1 cellular context compared by ENCODE assay signal in genomic region chr2:120938132-120938771, GRCh38.
TF ChIP-seq lines count a peak whose summit lies in the region.

No MANE protein-coding gene starts in this region.

TF ChIP-seq in HepG2, 621 proteins besides CTCF, POLR2A, EP300 and RAD21 (continued from another document):
- TF ChIP-seq PATZ1 (CRISPR knock-in tag; IDR thresholded peaks at IDR 0.05) = 0 out of 2 replicates have a peak, but pooled peaks have one; percentile 31
- TF ChIP-seq CHD4 (IDR thresholded peaks at IDR 0.05; ENCODE audit: borderline replicate concordance, low read length) = no peak
- TF ChIP-seq TIGD3 (CRISPR knock-in tag; IDR thresholded peaks at IDR 0.05; ENCODE audit: borderline replicate concordance) = no peak
- no peak for TF ChIP-seq RBFOX2 (IDR thresholded peaks at IDR 0.05; ENCODE audit: low read depth, low read length)
- no peak for TF ChIP-seq BCL6 (CRISPR knock-in tag; IDR thresholded peaks at IDR 0.05)
- no peak for TF ChIP-seq HOXA5 (CRISPR knock-in tag; IDR thresholded peaks at IDR 0.05)
- TF ChIP-seq ZNF629 (CRISPR knock-in tag; conservative IDR thresholded peaks at IDR 0.05) = no peak
- TF ChIP-seq ZNF225 (CRISPR knock-in tag; IDR thresholded peaks at IDR 0.05) = no peak
- TF ChIP-seq ZFP37 (CRISPR knock-in tag; IDR thresholded peaks at IDR 0.05; ENCODE audit: borderline replicate concordance) = no peak
- TF ChIP-seq TOPORS (CRISPR knock-in tag; IDR thresholded peaks at IDR 0.05) = no peak
- no peak for TF ChIP-seq GLMP (CRISPR knock-in tag; IDR thresholded peaks at IDR 0.05; ENCODE audit: borderline replicate concordance)
- no peak for TF ChIP-seq HMG20A (CRISPR knock-in tag; IDR thresholded peaks at IDR 0.05; ENCODE audit: borderline replicate concordance)
- no peak for TF ChIP-seq NCOR1 (IDR thresholded peaks at IDR 0.05; ENCODE audit: borderline replicate concordance, low read length)
- TF ChIP-seq SKIL (CRISPR knock-in tag; IDR thresholded peaks at IDR 0.05; ENCODE audit: borderline replicate concordance) = no peak
- TF ChIP-seq ZNF136 (CRISPR knock-in tag; IDR thresholded peaks at IDR 0.05; ENCODE audit: low read depth) = no peak
- no peak for TF ChIP-seq ZKSCAN8 (CRISPR knock-in tag; IDR thresholded peaks at IDR 0.05; ENCODE audit: borderline replicate concordance)
- TF ChIP-seq ZNF597 (CRISPR knock-in tag; IDR thresholded peaks at IDR 0.05) = no peak
- TF ChIP-seq FOXA1 (IDR thresholded peaks at IDR 0.05) = no peak
- TF ChIP-seq FOXA1 (CRISPR knock-in tag; IDR thresholded peaks at IDR 0.05) = 0 out of 2 replicates have a peak, but pooled peaks have one; percentile 32
